Comparison of ENCODE assay signal across 9 cellular contexts in genomic region chr15:72599855-72600464, GRCh38. TPM values are rescaled to one million over a fixed set of nuclear protein-coding genes. Genes with fewer than 3 reads are reported as not detected.
A peak's percentile ranks its signal among the peaks of the same experiment; 100 is the strongest.
DNase-seq lines count a peak whose midpoint lies in the region; ATAC-seq, FAIRE-seq and TF ChIP-seq lines count a peak whose summit lies in the region.
"Had no signal": no experiment of that assay in that cellular context is flagged by ENCODE, and none has a peak within 500 bp of the region (broad histone marks: within the 10 kb centered on the region; RNA-seq: fewer than 3 reads in every experiment).

No MANE protein-coding gene starts in this region.

- H3K27ac Mint-ChIP-seq in mesothelial cell of epicardium: no peak overlapping the region
- H3K27ac Mint-ChIP-seq: CD8-positive, alpha-beta memory T cell had no signal

- no peak for TF ChIP-seq POLR2A in H54 (IDR thresholded peaks at IDR 0.05; ENCODE audit: low read depth, low read length)

- no peaks in the 10 kb centered on the region for H3K79me2 ChIP-seq in PC-3 (ENCODE audit: low read length)

- intact Hi-C loops in PC-3 (cut with micrococcal nuclease): loop anchor here (5.0 kb wide), 1 partner anchor 87 kb away; the partner anchor contains the start of genes BBS4 and HIGD2B

- H3K4me1 Mint-ChIP-seq in mesothelial cell of epicardium: no peaks in the 10 kb centered on the region
- H3K4me1 Mint-ChIP-seq: CD8-positive, alpha-beta memory T cell had no signal

- no peaks in the 10 kb centered on the region for H3K27me3 ChIP-seq in PC-3 (ENCODE audit: low read length)

- no peak overlapping the region for H3K4me2 ChIP-seq in PC-3 (ENCODE audit: low read length)

- POLR2A ChIA-PET in PC-3 (lab: Charles Lee; ENCODE audit: unreplicated experiment): interaction anchor here (0.6 kb wide), 1 partner anchor 11 kb away, joined by 3 read pairs; no protein-coding TSS in a partner anchor

- no peak overlapping the region for H3K4me3 ChIP-seq in PC-3 (ENCODE audit: low read length)

- no peaks in the 10 kb centered on the region for H3K36me3 Mint-ChIP-seq in mesothelial cell of epicardium
- H3K36me3 Mint-ChIP-seq: CD8-positive, alpha-beta memory T cell had no signal

- H3F3A ChIP-seq in PC-3 (ENCODE audit: low read length, unreplicated experiment): no peaks in the 10 kb centered on the region

- H3K9me3 ChIP-seq in PC-3 (ENCODE audit: low read length): no peaks in the 10 kb centered on the region

- no peaks in the 10 kb centered on the region for H3K36me3 ChIP-seq in PC-3 (ENCODE audit: low read depth, low read length)

- H3K9ac ChIP-seq in PC-3 (ENCODE audit: low read length): no peak overlapping the region

- H2AFZ ChIP-seq in PC-3 (ENCODE audit: low read length): no peak overlapping the region

- H3K4me1 ChIP-seq in PC-3 (ENCODE audit: insufficient read depth, low read length): no peaks in the 10 kb centered on the region

- CTCF ChIA-PET in PC-3 (lab: Charles Lee): interaction anchor here (0.5 to 1.2 kb wide), 4 partner anchors 13 to 194 kb away, joined by 3 to 5 read pairs (median 4); no protein-coding TSS in a partner anchor

- BruUV-seq in PC-3 (replicated peaks; lab: Mats Ljungman, UMichigan): no TSS peak

- no peak overlapping the region for H3K27ac ChIP-seq in PC-3 (ENCODE audit: low read length)

- no peaks in the 10 kb centered on the region for H3K9me2 ChIP-seq in PC-3 (replicated peaks; ENCODE audit: low read length)

- H4K20me1 ChIP-seq in PC-3 (ENCODE audit: low read length): no peaks in the 10 kb centered on the region

- TF ChIP-seq CTCF in PC-3 (conservative IDR thresholded peaks at IDR 0.05; ENCODE audit: low read depth, low read length) (peak; percentile 76), mesothelial cell of epicardium (IDR thresholded peaks at IDR 0.05; ENCODE audit: unreplicated experiment) (peak; percentile 70)

- DNase-seq in NCI-H146 (lab: John Stamatoyannopoulos, UW) (peak; percentile 2), NCI-H146 treated with DMSO at 0.1 percent for 48 hours (lab: John Stamatoyannopoulos, UW; ENCODE audit: unreplicated experiment) (no peak), H54 (ENCODE audit: insufficient read length, low spot score) (peak; percentile 14), PC-3 (peak; percentile 67), dermis blood vessel endothelial cell (peak; percentile 74), mesothelial cell of epicardium (ENCODE audit: low spot score in 2 of 2, unreplicated experiment in 2 of 2) (no peak)

- H3K9me3 Mint-ChIP-seq in mesothelial cell of epicardium: no peaks in the 10 kb centered on the region
- H3K9me3 Mint-ChIP-seq: CD8-positive, alpha-beta memory T cell had no signal

- ATAC-seq in PC-3: peak; percentile 76
- no peak for ATAC-seq in activated CD4-positive, CD25-positive, alpha-beta regulatory T cell treated with anti-CD3 and anti-CD28 coated beads, Interleukin-2, amount 50 U/mL, for 24 hours
- no peak for ATAC-seq in HG03095 (IDR thresholded peaks at IDR 0.05; ENCODE audit: unreplicated experiment)

- H3K4me3 Mint-ChIP-seq in mesothelial cell of epicardium: no peak overlapping the region
- H3K4me3 Mint-ChIP-seq: CD8-positive, alpha-beta memory T cell had no signal

- no peak for FAIRE-seq in H54 (lab: Jason Lieb, UNC)

- H3K27me3 Mint-ChIP-seq in mesothelial cell of epicardium (ENCODE audit: low read depth): no peaks in the 10 kb centered on the region

RNA-seq across cellular contexts. Expression of gene GOLGA6B, which starts 54.5 kb away (rescaled TPM):
- 0.11 TPM in 1 of 2 replicates, not detected in the other for total RNA-seq in PC-3 (2014; rRNA removed)
- total RNA-seq in dermis blood vessel endothelial cell: not detected in 2 replicates
- total RNA-seq in mesothelial cell of epicardium: 0.18 to 0.57 TPM in 2 of 3 replicates, not detected in the other
- total RNA-seq: CD8-positive, alpha-beta memory T cell had no signal

Comparison
In these comparisons a context has a peak if more than half of its experiments do, and no peak if none do; other contexts are left out.
1. DNase-seq: peak in NCI-H146 (single experiment), H54 (single experiment), PC-3 (single experiment) and dermis blood vessel endothelial cell (single experiment); none in NCI-H146 treated with DMSO at 0.1 percent for 48 hours (single experiment) and mesothelial cell of epicardium (0 of 2).